Comparison of ENCODE assay signal across 1 cellular context in genomic region chr10:73252445-73253225, GRCh38.
TF ChIP-seq lines count a peak whose summit lies in the region.

TSS of gene MRPS16 (minus strand) at chr10:73252644. CDS start at chr10:73252482, 162 bp downstream.

TF ChIP-seq in GM12878, 131 proteins besides CTCF, POLR2A, EP300 and RAD21 (continued from another document):
- no peak for TF ChIP-seq ATF2 (IDR thresholded peaks at IDR 0.05; ENCODE audit: low read length)
- TF ChIP-seq SP1 (IDR thresholded peaks at IDR 0.05; ENCODE audit: low read depth, low read length), result peak; percentile 73
- TF ChIP-seq REST (IDR thresholded peaks at IDR 0.05; ENCODE audit: low read depth, low read length), result peak; percentile 39; the same call in 1 of the 2 replicates
- TF ChIP-seq JUNB (IDR thresholded peaks at IDR 0.05), result no peak
- peak; percentile 95; the same call in 1 of the 2 replicates for TF ChIP-seq SIN3A (IDR thresholded peaks at IDR 0.05; ENCODE audit: low read depth, low read length)
- TF ChIP-seq WRNIP1 (IDR thresholded peaks at IDR 0.05; ENCODE audit: borderline replicate concordance, low read depth, low read length), result no peak
- peak; percentile 95 for TF ChIP-seq POLR2AphosphoS5 (IDR thresholded peaks at IDR 0.05; ENCODE audit: low read length)
- TF ChIP-seq ATF3 (IDR thresholded peaks at IDR 0.05; ENCODE audit: borderline replicate concordance, extremely low read depth, low read depth, low read length), result peak; percentile 73; the same call in 1 of the 2 replicates
- no peak for TF ChIP-seq ZSCAN29 (IDR thresholded peaks at IDR 0.05)
- peak in 1 of 2 experiments; percentile 55; a peak in 1 of 4 replicates for TF ChIP-seq BHLHE40 (IDR thresholded peaks at IDR 0.05; ENCODE audit: borderline replicate concordance in 1 of 2, low read depth in 2 of 2, low read length in 1 of 2)
TF ChIP-seq in GM12878: peak in this region for 56.
